In the genomic region with DNA sequence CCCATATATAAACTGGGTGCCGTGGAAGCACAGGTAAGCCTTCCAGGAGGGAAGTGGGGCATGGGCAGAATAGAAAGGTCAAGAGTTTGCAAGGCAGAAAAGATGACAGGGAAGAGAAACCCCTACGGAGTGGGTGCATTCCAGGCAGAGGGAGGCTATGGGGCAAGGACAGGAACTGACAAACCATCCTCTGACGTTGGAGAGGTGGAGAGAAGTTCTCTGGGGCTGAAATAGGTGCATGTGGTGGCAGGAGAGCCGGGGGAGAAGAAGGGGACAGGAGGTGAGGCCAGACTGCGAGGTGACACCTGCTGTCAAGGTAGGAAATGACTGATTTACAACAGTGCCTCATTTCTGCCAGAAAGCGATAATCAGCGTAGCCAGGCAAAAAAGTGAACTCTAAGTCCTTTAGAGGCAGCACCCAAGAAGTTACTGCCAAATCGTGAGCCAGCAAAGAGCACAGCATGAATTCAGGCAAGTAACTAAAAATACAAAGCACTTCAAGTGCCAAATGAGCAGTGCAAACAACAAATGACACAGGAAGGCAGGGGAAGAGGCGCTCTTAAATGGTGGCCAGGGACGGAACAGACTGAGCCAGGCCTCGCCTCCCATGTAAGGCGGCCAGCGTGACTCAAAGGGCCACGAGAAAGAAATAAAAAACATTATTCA, we compare ENCODE assay signal across 35 cellular contexts.
DNase-seq lines count a peak whose midpoint lies in the region; ATAC-seq, FAIRE-seq and TF ChIP-seq lines count a peak whose summit lies in the region.
"Had no signal": no experiment of that assay in that cellular context is flagged by ENCODE, and none has a peak within 500 bp of the region (broad histone marks: within the 10 kb centered on the region; RNA-seq: fewer than 3 reads in every experiment).

No MANE protein-coding gene starts in this region.

- CTCF ChIA-PET in activated CD4-positive, alpha-beta memory T cell treated with anti-CD3 and anti-CD28 coated beads, Interleukin-2, amount 10 ng/mL, durations not matched to agents 7 days and 5 days (lab: Charles Lee), result no interaction called here
- CTCF ChIA-PET in activated CD4-positive, alpha-beta memory T cell treated with anti-CD3 and anti-CD28 coated beads for 36 hours (lab: Charles Lee), result interaction anchor here (1.3 kb wide), 1 partner anchor 414 kb away, joined by 3 read pairs; no protein-coding TSS in a partner anchor
- CTCF ChIA-PET in K562 (lab: Yijun Ruan, JAX; ENCODE audit: low intra/inter-chr PET ratio), result no interaction called here

- TF ChIP-seq EP300 in K562 (IDR thresholded peaks at IDR 0.05; ENCODE audit: low read length), result no peak

- no peaks in the 10 kb centered on the region for H3K79me2 ChIP-seq in K562 (ENCODE audit: control insufficient read depth, insufficient read depth, low read length)

- H3K9me3 ChIP-seq in K562 (replicated peaks; ENCODE audit: control insufficient read depth, insufficient read depth, low read depth, low read length) (no peaks in the 10 kb centered on the region), psoas muscle (no peaks in the 10 kb centered on the region)
- H3K9me3 ChIP-seq: A549, esophagus muscularis mucosa, HAP-1, heart left ventricle, neutrophil, prostate gland had no signal

- POLR2A ChIA-PET in activated CD4-positive, alpha-beta memory T cell treated with anti-CD3 and anti-CD28 coated beads, Interleukin-2, amount 10 ng/mL, durations not matched to agents 7 days and 5 days (lab: Charles Lee), result no interaction called here
- POLR2A ChIA-PET in activated CD4-positive, alpha-beta memory T cell treated with anti-CD3 and anti-CD28 coated beads for 36 hours (lab: Charles Lee), result no interaction called here
- POLR2A ChIA-PET in K562 (lab: Yijun Ruan, JAX), result interaction anchor here (0.6 kb wide), 1 partner anchor 978 kb away, joined by 3 read pairs; no protein-coding TSS in a partner anchor

- WGBS in K562 (ENCODE audit: insufficient coverage, low coverage, missing lambda C conversion rate), result 48% methylated on average over 14 of the region's 14 CpGs
- WGBS in psoas muscle, 3 donors, result 27 to 89% (median 40%) methylated on average over 14 of the region's 14 CpGs

- H3K27ac ChIP-seq in C4-2B (peak overlapping the region; percentile 45), K562 (ENCODE audit: extremely low read depth, low read depth, low read length) (no peak overlapping the region; the same call in 2 of the 3 replicates), psoas muscle (peak overlapping the region; percentile 82)
- H3K27ac ChIP-seq: A549, esophagus muscularis mucosa, foreskin keratinocyte, heart left ventricle, neutrophil, prostate gland had no signal

- no peaks in the 10 kb centered on the region for H3K27me3 Mint-ChIP-seq in activated CD4-positive, alpha-beta memory T cell treated with anti-CD3 and anti-CD28 coated beads, Interleukin-2, amount 10 ng/mL, durations not matched to agents 7 days and 5 days
- no peaks in the 10 kb centered on the region for H3K27me3 Mint-ChIP-seq in activated CD4-positive, alpha-beta memory T cell treated with anti-CD3 and anti-CD28 coated beads for 36 hours
- no peaks in the 10 kb centered on the region for H3K27me3 Mint-ChIP-seq in activated naive CD8-positive, alpha-beta T cell treated with anti-CD3 and anti-CD28 coated beads for 36 hours
- H3K27me3 Mint-ChIP-seq: activated CD8-positive, alpha-beta T cell treated with anti-CD3 and anti-CD28 coated beads for 36 hours; CD4-positive, alpha-beta memory T cell; naive thymus-derived CD4-positive, alpha-beta T cell; T-helper 17 cell had no signal

- no peak for TF ChIP-seq RAD21 in K562 (CRISPR knock-in tag; conservative IDR thresholded peaks at IDR 0.05 in 1 of 2, IDR thresholded peaks at IDR 0.05 in 1 of 2)

- peak overlapping the region; percentile 17 for H3K27ac Mint-ChIP-seq in activated CD4-positive, alpha-beta memory T cell treated with anti-CD3 and anti-CD28 coated beads, Interleukin-2, amount 10 ng/mL, durations not matched to agents 7 days and 5 days
- H3K27ac Mint-ChIP-seq in activated CD4-positive, alpha-beta memory T cell treated with anti-CD3 and anti-CD28 coated beads for 36 hours, result no peak overlapping the region
- no peak overlapping the region for H3K27ac Mint-ChIP-seq in activated naive CD8-positive, alpha-beta T cell treated with anti-CD3 and anti-CD28 coated beads for 36 hours

- no peaks in the 10 kb centered on the region for H3K9me1 ChIP-seq in K562 (ENCODE audit: control insufficient read depth, insufficient read depth, low read length)

- intact Hi-C loops in activated CD4-positive, alpha-beta memory T cell treated with anti-CD3 and anti-CD28 coated beads for 36 hours (cut with micrococcal nuclease), result no loop called here
- intact Hi-C loops in K562 (cut with micrococcal nuclease), result no loop called here
- intact Hi-C loops in psoas muscle (cut with DNase I), result no loop called here

- in situ Hi-C loops in K562 (cut with MboI), result no loop called here

- peaks cover 24% of the 10 kb centered on the region for H3K4me1 Mint-ChIP-seq in activated CD4-positive, alpha-beta memory T cell treated with anti-CD3 and anti-CD28 coated beads, Interleukin-2, amount 10 ng/mL, durations not matched to agents 7 days and 5 days
- H3K4me1 Mint-ChIP-seq in activated CD4-positive, alpha-beta memory T cell treated with anti-CD3 and anti-CD28 coated beads for 36 hours (ENCODE audit: low read depth), result peaks cover 21% of the 10 kb centered on the region
- H3K4me1 Mint-ChIP-seq in activated naive CD8-positive, alpha-beta T cell treated with anti-CD3 and anti-CD28 coated beads for 36 hours, result peaks cover 15% of the 10 kb centered on the region

- BruUV-seq in K562 (replicated peaks; lab: Mats Ljungman, UMichigan), result no TSS peak

- FAIRE-seq in K562 (lab: Jason Lieb, UNC), result no peak
- FAIRE-seq: A549, D721Med, endometrium, GM12891, keratinocyte, TTC549 had no signal

- TF ChIP-seq CTCF in C4-2B (conservative IDR thresholded peaks at IDR 0.05) (peak; percentile 16), K562 (IDR thresholded peaks at IDR 0.05 in 2 of 3, conservative IDR thresholded peaks at IDR 0.05 in 1 of 3; ENCODE audit: insufficient read depth in 2 of 3, low read depth in 1 of 3, low read length in 3 of 3) (no peak), psoas muscle (IDR thresholded peaks at IDR 0.05) (no peak)

- H3K27me3 ChIP-seq in K562 (ENCODE audit: control insufficient read depth in 2 of 2, insufficient read depth in 2 of 2, low read length in 2 of 2) (no peaks in the 10 kb centered on the region), psoas muscle (ENCODE audit: insufficient read depth in 3 of 3, low read length in 2 of 3) (no peaks in the 10 kb centered on the region)
- H3K27me3 ChIP-seq: esophagus muscularis mucosa, foreskin keratinocyte, heart left ventricle, neutrophil had no signal

- no peaks in the 10 kb centered on the region for H3K9me3 Mint-ChIP-seq in activated CD4-positive, alpha-beta memory T cell treated with anti-CD3 and anti-CD28 coated beads, Interleukin-2, amount 10 ng/mL, durations not matched to agents 7 days and 5 days
- H3K9me3 Mint-ChIP-seq in activated CD4-positive, alpha-beta memory T cell treated with anti-CD3 and anti-CD28 coated beads for 36 hours, result no peaks in the 10 kb centered on the region
- H3K9me3 Mint-ChIP-seq in activated naive CD8-positive, alpha-beta T cell treated with anti-CD3 and anti-CD28 coated beads for 36 hours, result no peaks in the 10 kb centered on the region
- H3K9me3 Mint-ChIP-seq: activated CD8-positive, alpha-beta T cell treated with anti-CD3 and anti-CD28 coated beads for 36 hours; CD4-positive, alpha-beta memory T cell; naive thymus-derived CD4-positive, alpha-beta T cell had no signal

- TF ChIP-seq POLR2A in K562 (conservative IDR thresholded peaks at IDR 0.05), result no peak

- peak; percentile 71 for ATAC-seq in K562
- peak; percentile 77 to 94 (median 82) for ATAC-seq in psoas muscle
- ATAC-seq in GM18498 (IDR thresholded peaks at IDR 0.05; ENCODE audit: unreplicated experiment), result no peak
- ATAC-seq: A549; foreskin keratinocyte; naive thymus-derived CD4-positive, alpha-beta T cell; T-helper 17 cell had no signal

- H3K36me3 Mint-ChIP-seq in activated CD4-positive, alpha-beta memory T cell treated with anti-CD3 and anti-CD28 coated beads, Interleukin-2, amount 10 ng/mL, durations not matched to agents 7 days and 5 days (ENCODE audit: low read depth), result peaks cover 42% of the 10 kb centered on the region
- H3K36me3 Mint-ChIP-seq in activated CD4-positive, alpha-beta memory T cell treated with anti-CD3 and anti-CD28 coated beads for 36 hours, result peaks cover 33% of the 10 kb centered on the region
- peaks cover 12% of the 10 kb centered on the region for H3K36me3 Mint-ChIP-seq in activated naive CD8-positive, alpha-beta T cell treated with anti-CD3 and anti-CD28 coated beads for 36 hours

- H3K4me1 ChIP-seq in K562 (replicated peaks in 1 of 2; ENCODE audit: control insufficient read depth in 2 of 2, insufficient read depth in 2 of 2, low read length in 2 of 2), result peaks cover 0 to 2% of the 10 kb centered on the region in 2 experiments; a peak in 2 of 5 replicates
- H3K4me1 ChIP-seq in psoas muscle, result peaks cover 11% of the 10 kb centered on the region
- H3K4me1 ChIP-seq: A549, esophagus muscularis mucosa, foreskin keratinocyte, HAP-1, prostate gland had no signal

- no peak for DNase-seq in activated CD4-positive, alpha-beta memory T cell treated with anti-CD3 and anti-CD28 coated beads, Interleukin-2, amount 10 ng/mL, durations not matched to agents 7 days and 5 days
- no peak for DNase-seq in activated CD4-positive, alpha-beta memory T cell treated with anti-CD3 and anti-CD28 coated beads for 36 hours
- DNase-seq in K562 (ENCODE audit: extremely low read depth in 1 of 4, low spot score in 3 of 4), result peak in 2 of 4 experiments; percentile 17 to 25
- peak in 1 of 2 donors; percentile 80 for DNase-seq in psoas muscle
- no peak for DNase-seq in GM03348 (ENCODE audit: low spot score)
- no peak for DNase-seq in activated naive CD8-positive, alpha-beta T cell treated with anti-CD3 and anti-CD28 coated beads for 36 hours
- DNase-seq: activated CD8-positive, alpha-beta T cell treated with anti-CD3 and anti-CD28 coated beads for 36 hours; CD4-positive, alpha-beta memory T cell; cerebellar nuclear complex; EL; foreskin keratinocyte; heart left ventricle; KG1; NCI-H1092 treated with DMSO at 0.1 percent for 48 hours; NCI-H1930; NCI-H2171 treated with DMSO at 0.1 percent for 48 hours; NCI-H526; SHP77; stimulated activated CD4-positive, alpha-beta T cell treated with anti-CD3 and anti-CD28 coated beads, Interleukin-15, amount 100 ng/mL, for 24 hours; stimulated activated CD4-positive, alpha-beta T cell treated with anti-CD3 and anti-CD28 coated beads, Interleukin-4, amount 100 ng/mL, for 4 hours; T-helper 17 cell had no signal

- H3K4me3 ChIP-seq in K562 (no peak overlapping the region), psoas muscle (peak overlapping the region; percentile 14)
- H3K4me3 ChIP-seq: A549, esophagus muscularis mucosa, HAP-1, heart left ventricle, lung, prostate gland had no signal

- H3K9ac ChIP-seq in K562 (ENCODE audit: insufficient read depth in 1 of 2, low read depth in 2 of 2, low read length in 2 of 2), result peak overlapping the region in 1 of 2 experiments; percentile 46; a peak in 1 of 4 replicates

- no peaks in the 10 kb centered on the region for H4K20me1 ChIP-seq in K562 (replicated peaks; ENCODE audit: control insufficient read depth, insufficient read depth, low read length)

- H3K4me3 Mint-ChIP-seq in activated CD4-positive, alpha-beta memory T cell treated with anti-CD3 and anti-CD28 coated beads, Interleukin-2, amount 10 ng/mL, durations not matched to agents 7 days and 5 days, result no peak overlapping the region
- no peak overlapping the region for H3K4me3 Mint-ChIP-seq in activated CD4-positive, alpha-beta memory T cell treated with anti-CD3 and anti-CD28 coated beads for 36 hours
- no peak overlapping the region for H3K4me3 Mint-ChIP-seq in activated naive CD8-positive, alpha-beta T cell treated with anti-CD3 and anti-CD28 coated beads for 36 hours
- H3K4me3 Mint-ChIP-seq: activated CD8-positive, alpha-beta T cell treated with anti-CD3 and anti-CD28 coated beads for 36 hours; CD4-positive, alpha-beta memory T cell; naive thymus-derived CD4-positive, alpha-beta T cell; T-helper 17 cell had no signal

- 0 out of 2 replicates have a peak overlapping the region, but pooled peaks have one; percentile 15 for H2AFZ ChIP-seq in K562 (ENCODE audit: low read depth, low read length)

- H3K4me2 ChIP-seq in K562 (ENCODE audit: insufficient read depth, low read length), result no peak overlapping the region
- H3K4me2 ChIP-seq: A549 had no signal

- H3K36me3 ChIP-seq in K562 (ENCODE audit: control insufficient read depth, insufficient read depth, low read length), result peaks cover 9% of the 10 kb centered on the region
- H3K36me3 ChIP-seq in psoas muscle (ENCODE audit: insufficient read depth in 1 of 2, low read depth in 1 of 2), result peaks cover 6 to 15% of the 10 kb centered on the region in 2 donors
- H3K36me3 ChIP-seq: HAP-1, neutrophil, prostate gland had no signal
